ENCODE assay signal across 1 cellular context in the genomic region with DNA sequence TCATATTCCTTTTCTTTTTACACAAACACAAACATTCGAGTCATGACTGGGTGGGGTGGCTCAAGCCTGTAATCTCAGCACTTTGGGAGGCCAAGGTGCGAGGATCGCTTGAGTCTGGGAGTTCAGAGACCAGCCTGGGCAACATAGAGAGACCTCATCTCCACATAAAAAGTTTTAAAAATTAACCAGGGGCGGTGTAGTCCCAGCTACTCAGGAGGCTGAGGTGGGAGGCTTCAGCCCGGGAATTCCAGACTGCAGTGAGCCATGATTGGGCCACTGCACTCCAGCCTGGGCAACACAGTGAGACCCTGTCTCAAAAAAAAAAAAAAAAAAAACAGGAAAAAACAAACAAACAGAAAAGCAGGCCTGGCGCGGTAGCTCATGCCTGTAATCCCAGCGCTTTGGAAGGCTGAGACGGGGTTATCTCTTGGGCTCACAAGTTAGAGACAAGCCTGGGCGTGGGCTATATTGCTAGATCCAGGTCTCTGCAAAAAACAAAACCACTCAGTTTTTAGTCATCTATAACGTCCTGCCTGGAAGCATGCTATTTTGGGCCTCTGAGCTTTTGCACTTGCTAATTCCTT.
TF ChIP-seq lines count a peak whose summit lies in the region.

No MANE protein-coding gene starts in this region.

TF ChIP-seq in HepG2, 621 proteins besides CTCF, POLR2A, EP300 and RAD21 (continued from another document and continues in another):
- TF ChIP-seq, protein P1, sequence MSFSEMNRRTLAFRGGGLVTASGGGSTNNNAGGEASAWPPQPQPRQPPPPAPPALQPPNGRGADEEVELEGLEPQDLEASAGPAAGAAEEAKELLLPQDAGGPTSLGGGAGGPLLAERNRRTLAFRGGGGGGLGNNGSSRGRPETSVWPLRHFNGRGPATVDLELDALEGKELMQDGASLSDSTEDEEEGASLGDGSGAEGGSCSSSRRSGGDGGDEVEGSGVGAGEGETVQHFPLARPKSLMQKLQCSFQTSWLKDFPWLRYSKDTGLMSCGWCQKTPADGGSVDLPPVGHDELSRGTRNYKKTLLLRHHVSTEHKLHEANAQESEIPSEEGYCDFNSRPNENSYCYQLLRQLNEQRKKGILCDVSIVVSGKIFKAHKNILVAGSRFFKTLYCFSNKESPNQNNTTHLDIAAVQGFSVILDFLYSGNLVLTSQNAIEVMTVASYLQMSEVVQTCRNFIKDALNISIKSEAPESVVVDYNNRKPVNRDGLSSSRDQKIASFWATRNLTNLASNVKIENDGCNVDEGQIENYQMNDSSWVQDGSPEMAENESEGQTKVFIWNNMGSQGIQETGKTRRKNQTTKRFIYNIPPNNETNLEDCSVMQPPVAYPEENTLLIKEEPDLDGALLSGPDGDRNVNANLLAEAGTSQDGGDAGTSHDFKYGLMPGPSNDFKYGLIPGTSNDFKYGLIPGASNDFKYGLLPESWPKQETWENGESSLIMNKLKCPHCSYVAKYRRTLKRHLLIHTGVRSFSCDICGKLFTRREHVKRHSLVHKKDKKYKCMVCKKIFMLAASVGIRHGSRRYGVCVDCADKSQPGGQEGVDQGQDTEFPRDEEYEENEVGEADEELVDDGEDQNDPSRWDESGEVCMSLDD (CRISPR knock-in tag; IDR thresholded peaks at IDR 0.05; ENCODE audit: borderline replicate concordance), result no peak
- TF ChIP-seq ZNF569 (CRISPR knock-in tag; IDR thresholded peaks at IDR 0.05; ENCODE audit: borderline replicate concordance) (no peak), ZBTB21 (CRISPR knock-in tag; IDR thresholded peaks at IDR 0.05) (no peak), POGZ (CRISPR knock-in tag; IDR thresholded peaks at IDR 0.05) (no peak), ATF1 (CRISPR knock-in tag; IDR thresholded peaks at IDR 0.05) (no peak), ZNF441 (CRISPR knock-in tag; IDR thresholded peaks at IDR 0.05; ENCODE audit: borderline replicate concordance) (no peak), ZNF790 (CRISPR knock-in tag; IDR thresholded peaks at IDR 0.05; ENCODE audit: borderline replicate concordance) (no peak), ZZZ3 (CRISPR knock-in tag; IDR thresholded peaks at IDR 0.05; ENCODE audit: borderline replicate concordance) (no peak), ZKSCAN1 (IDR thresholded peaks at IDR 0.05; ENCODE audit: low read length) (no peak), ZNF619 (CRISPR knock-in tag; IDR thresholded peaks at IDR 0.05) (no peak), SIX1 (CRISPR knock-in tag; IDR thresholded peaks at IDR 0.05; ENCODE audit: borderline replicate concordance) (no peak), MBNL3 (CRISPR knock-in tag; conservative IDR thresholded peaks at IDR 0.05) (no peak), HNF4A (CRISPR knock-in tag; IDR thresholded peaks at IDR 0.05) (0 out of 2 replicates have a peak, but pooled peaks have one; percentile 18), MED8 (CRISPR knock-in tag; IDR thresholded peaks at IDR 0.05; ENCODE audit: insufficient replicate concordance) (no peak), HDAC2 (CRISPR knock-in tag; IDR thresholded peaks at IDR 0.05) (peak; percentile 19; the same call in 1 of the 2 replicates), ZNF782 (CRISPR knock-in tag; IDR thresholded peaks at IDR 0.05; ENCODE audit: borderline replicate concordance) (no peak), ZNF451 (CRISPR knock-in tag; IDR thresholded peaks at IDR 0.05) (no peak), FOSL1 (CRISPR knock-in tag; IDR thresholded peaks at IDR 0.05; ENCODE audit: borderline replicate concordance) (no peak), ZNF549 (CRISPR knock-in tag; IDR thresholded peaks at IDR 0.05) (no peak), ADNP (CRISPR knock-in tag; IDR thresholded peaks at IDR 0.05) (peak; percentile 68; the same call in 1 of the 2 replicates), ZMYM2 (CRISPR knock-in tag; IDR thresholded peaks at IDR 0.05) (0 out of 2 replicates have a peak, but pooled peaks have one; percentile 19), SRSF9 (IDR thresholded peaks at IDR 0.05; ENCODE audit: borderline replicate concordance, insufficient read depth, low read depth, low read length, poor library complexity, severe bottlenecking) (no peak), ZNF572 (CRISPR knock-in tag; IDR thresholded peaks at IDR 0.05) (no peak), ZMYM4 (CRISPR knock-in tag; IDR thresholded peaks at IDR 0.05) (peak; percentile 7; the same call in 1 of the 2 replicates), TGIF2 (CRISPR knock-in tag; IDR thresholded peaks at IDR 0.05) (no peak), DPF2 (CRISPR knock-in tag; IDR thresholded peaks at IDR 0.05; ENCODE audit: borderline replicate concordance, low read depth) (no peak), ZC3H4 (CRISPR knock-in tag; IDR thresholded peaks at IDR 0.05; ENCODE audit: borderline replicate concordance) (no peak), STAG1 (CRISPR knock-in tag; IDR thresholded peaks at IDR 0.05) (no peak), ZNF749 (CRISPR knock-in tag; IDR thresholded peaks at IDR 0.05; ENCODE audit: borderline replicate concordance) (no peak), NAIF1 (CRISPR knock-in tag; IDR thresholded peaks at IDR 0.05; ENCODE audit: borderline replicate concordance) (peak; percentile 64; the same call in 1 of the 2 replicates), ATF7-NPFF (CRISPR knock-in tag; IDR thresholded peaks at IDR 0.05; ENCODE audit: low read depth) (no peak), U2AF1 (optimal IDR thresholded peaks at IDR 0.05; ENCODE audit: low read depth, low read length) (no peak)
- TF ChIP-seq, protein P2, sequence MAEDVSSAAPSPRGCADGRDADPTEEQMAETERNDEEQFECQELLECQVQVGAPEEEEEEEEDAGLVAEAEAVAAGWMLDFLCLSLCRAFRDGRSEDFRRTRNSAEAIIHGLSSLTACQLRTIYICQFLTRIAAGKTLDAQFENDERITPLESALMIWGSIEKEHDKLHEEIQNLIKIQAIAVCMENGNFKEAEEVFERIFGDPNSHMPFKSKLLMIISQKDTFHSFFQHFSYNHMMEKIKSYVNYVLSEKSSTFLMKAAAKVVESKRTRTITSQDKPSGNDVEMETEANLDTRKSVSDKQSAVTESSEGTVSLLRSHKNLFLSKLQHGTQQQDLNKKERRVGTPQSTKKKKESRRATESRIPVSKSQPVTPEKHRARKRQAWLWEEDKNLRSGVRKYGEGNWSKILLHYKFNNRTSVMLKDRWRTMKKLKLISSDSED (CRISPR knock-in tag; IDR thresholded peaks at IDR 0.05), result no peak
- TF ChIP-seq, protein P3, sequence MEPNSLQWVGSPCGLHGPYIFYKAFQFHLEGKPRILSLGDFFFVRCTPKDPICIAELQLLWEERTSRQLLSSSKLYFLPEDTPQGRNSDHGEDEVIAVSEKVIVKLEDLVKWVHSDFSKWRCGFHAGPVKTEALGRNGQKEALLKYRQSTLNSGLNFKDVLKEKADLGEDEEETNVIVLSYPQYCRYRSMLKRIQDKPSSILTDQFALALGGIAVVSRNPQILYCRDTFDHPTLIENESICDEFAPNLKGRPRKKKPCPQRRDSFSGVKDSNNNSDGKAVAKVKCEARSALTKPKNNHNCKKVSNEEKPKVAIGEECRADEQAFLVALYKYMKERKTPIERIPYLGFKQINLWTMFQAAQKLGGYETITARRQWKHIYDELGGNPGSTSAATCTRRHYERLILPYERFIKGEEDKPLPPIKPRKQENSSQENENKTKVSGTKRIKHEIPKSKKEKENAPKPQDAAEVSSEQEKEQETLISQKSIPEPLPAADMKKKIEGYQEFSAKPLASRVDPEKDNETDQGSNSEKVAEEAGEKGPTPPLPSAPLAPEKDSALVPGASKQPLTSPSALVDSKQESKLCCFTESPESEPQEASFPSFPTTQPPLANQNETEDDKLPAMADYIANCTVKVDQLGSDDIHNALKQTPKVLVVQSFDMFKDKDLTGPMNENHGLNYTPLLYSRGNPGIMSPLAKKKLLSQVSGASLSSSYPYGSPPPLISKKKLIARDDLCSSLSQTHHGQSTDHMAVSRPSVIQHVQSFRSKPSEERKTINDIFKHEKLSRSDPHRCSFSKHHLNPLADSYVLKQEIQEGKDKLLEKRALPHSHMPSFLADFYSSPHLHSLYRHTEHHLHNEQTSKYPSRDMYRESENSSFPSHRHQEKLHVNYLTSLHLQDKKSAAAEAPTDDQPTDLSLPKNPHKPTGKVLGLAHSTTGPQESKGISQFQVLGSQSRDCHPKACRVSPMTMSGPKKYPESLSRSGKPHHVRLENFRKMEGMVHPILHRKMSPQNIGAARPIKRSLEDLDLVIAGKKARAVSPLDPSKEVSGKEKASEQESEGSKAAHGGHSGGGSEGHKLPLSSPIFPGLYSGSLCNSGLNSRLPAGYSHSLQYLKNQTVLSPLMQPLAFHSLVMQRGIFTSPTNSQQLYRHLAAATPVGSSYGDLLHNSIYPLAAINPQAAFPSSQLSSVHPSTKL (CRISPR knock-in tag; IDR thresholded peaks at IDR 0.05), result no peak
- TF ChIP-seq, protein P4, sequence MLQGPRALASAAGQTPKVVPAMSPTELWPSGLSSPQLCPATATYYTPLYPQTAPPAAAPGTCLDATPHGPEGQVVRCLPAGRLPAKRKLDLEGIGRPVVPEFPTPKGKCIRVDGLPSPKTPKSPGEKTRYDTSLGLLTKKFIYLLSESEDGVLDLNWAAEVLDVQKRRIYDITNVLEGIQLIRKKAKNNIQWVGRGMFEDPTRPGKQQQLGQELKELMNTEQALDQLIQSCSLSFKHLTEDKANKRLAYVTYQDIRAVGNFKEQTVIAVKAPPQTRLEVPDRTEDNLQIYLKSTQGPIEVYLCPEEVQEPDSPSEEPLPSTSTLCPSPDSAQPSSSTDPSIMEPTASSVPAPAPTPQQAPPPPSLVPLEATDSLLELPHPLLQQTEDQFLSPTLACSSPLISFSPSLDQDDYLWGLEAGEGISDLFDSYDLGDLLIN (CRISPR knock-in tag; IDR thresholded peaks at IDR 0.05; ENCODE audit: borderline replicate concordance), result no peak
- TF ChIP-seq, protein P5, sequence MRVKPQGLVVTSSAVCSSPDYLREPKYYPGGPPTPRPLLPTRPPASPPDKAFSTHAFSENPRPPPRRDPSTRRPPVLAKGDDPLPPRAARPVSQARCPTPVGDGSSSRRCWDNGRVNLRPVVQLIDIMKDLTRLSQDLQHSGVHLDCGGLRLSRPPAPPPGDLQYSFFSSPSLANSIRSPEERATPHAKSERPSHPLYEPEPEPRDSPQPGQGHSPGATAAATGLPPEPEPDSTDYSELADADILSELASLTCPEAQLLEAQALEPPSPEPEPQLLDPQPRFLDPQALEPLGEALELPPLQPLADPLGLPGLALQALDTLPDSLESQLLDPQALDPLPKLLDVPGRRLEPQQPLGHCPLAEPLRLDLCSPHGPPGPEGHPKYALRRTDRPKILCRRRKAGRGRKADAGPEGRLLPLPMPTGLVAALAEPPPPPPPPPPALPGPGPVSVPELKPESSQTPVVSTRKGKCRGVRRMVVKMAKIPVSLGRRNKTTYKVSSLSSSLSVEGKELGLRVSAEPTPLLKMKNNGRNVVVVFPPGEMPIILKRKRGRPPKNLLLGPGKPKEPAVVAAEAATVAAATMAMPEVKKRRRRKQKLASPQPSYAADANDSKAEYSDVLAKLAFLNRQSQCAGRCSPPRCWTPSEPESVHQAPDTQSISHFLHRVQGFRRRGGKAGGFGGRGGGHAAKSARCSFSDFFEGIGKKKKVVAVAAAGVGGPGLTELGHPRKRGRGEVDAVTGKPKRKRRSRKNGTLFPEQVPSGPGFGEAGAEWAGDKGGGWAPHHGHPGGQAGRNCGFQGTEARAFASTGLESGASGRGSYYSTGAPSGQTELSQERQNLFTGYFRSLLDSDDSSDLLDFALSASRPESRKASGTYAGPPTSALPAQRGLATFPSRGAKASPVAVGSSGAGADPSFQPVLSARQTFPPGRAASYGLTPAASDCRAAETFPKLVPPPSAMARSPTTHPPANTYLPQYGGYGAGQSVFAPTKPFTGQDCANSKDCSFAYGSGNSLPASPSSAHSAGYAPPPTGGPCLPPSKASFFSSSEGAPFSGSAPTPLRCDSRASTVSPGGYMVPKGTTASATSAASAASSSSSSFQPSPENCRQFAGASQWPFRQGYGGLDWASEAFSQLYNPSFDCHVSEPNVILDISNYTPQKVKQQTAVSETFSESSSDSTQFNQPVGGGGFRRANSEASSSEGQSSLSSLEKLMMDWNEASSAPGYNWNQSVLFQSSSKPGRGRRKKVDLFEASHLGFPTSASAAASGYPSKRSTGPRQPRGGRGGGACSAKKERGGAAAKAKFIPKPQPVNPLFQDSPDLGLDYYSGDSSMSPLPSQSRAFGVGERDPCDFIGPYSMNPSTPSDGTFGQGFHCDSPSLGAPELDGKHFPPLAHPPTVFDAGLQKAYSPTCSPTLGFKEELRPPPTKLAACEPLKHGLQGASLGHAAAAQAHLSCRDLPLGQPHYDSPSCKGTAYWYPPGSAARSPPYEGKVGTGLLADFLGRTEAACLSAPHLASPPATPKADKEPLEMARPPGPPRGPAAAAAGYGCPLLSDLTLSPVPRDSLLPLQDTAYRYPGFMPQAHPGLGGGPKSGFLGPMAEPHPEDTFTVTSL (CRISPR knock-in tag; IDR thresholded peaks at IDR 0.05; ENCODE audit: borderline replicate concordance), result no peak
- TF ChIP-seq, protein P6, sequence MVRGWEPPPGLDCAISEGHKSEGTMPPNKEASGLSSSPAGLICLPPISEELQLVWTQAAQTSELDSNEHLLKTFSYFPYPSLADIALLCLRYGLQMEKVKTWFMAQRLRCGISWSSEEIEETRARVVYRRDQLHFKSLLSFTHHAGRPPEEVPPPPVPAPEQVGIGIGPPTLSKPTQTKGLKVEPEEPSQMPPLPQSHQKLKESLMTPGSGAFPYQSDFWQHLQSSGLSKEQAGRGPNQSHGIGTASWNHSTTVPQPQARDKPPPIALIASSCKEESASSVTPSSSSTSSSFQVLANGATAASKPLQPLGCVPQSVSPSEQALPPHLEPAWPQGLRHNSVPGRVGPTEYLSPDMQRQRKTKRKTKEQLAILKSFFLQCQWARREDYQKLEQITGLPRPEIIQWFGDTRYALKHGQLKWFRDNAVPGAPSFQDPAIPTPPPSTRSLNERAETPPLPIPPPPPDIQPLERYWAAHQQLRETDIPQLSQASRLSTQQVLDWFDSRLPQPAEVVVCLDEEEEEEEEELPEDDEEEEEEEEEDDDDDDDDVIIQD (CRISPR knock-in tag; IDR thresholded peaks at IDR 0.05; ENCODE audit: low read depth), result no peak
- TF ChIP-seq, protein P7, sequence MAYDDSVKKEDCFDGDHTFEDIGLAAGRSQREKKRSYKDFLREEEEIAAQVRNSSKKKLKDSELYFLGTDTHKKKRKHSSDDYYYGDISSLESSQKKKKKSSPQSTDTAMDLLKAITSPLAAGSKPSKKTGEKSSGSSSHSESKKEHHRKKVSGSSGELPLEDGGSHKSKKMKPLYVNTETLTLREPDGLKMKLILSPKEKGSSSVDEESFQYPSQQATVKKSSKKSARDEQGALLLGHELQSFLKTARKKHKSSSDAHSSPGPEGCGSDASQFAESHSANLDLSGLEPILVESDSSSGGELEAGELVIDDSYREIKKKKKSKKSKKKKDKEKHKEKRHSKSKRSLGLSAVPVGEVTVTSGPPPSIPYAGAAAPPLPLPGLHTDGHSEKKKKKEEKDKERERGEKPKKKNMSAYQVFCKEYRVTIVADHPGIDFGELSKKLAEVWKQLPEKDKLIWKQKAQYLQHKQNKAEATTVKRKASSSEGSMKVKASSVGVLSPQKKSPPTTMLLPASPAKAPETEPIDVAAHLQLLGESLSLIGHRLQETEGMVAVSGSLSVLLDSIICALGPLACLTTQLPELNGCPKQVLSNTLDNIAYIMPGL (CRISPR knock-in tag; IDR thresholded peaks at IDR 0.05; ENCODE audit: borderline replicate concordance in 1 of 2, low read depth in 1 of 2), result no peak
- TF ChIP-seq, protein P8, sequence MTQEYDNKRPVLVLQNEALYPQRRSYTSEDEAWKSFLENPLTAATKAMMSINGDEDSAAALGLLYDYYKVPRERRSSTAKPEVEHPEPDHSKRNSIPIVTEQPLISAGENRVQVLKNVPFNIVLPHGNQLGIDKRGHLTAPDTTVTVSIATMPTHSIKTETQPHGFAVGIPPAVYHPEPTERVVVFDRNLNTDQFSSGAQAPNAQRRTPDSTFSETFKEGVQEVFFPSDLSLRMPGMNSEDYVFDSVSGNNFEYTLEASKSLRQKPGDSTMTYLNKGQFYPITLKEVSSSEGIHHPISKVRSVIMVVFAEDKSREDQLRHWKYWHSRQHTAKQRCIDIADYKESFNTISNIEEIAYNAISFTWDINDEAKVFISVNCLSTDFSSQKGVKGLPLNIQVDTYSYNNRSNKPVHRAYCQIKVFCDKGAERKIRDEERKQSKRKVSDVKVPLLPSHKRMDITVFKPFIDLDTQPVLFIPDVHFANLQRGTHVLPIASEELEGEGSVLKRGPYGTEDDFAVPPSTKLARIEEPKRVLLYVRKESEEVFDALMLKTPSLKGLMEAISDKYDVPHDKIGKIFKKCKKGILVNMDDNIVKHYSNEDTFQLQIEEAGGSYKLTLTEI (CRISPR knock-in tag; conservative IDR thresholded peaks at IDR 0.05), result no peak
